Comparison of ENCODE assay signal across 15 cellular contexts in the genomic region with DNA sequence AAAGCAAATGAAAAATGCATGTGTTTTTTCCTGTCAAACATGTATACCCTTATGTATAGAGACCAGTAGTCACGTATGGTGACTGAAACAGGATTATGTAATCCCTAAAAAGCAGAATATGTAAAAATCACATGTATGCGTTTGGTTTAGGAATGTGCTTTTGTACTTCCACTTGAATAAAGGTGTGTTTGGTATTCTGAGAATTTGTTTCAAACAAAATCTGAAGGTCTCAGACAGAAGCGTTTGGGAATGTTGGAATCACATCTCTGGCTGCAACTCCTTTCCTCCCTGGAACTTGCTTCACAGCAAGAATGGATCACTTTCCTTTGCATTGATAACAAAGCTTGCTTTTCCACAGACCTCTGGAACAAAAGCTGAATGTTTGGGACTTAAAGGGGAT. TPM values are rescaled to one million over a fixed set of nuclear protein-coding genes. Genes with fewer than 3 reads are reported as not detected.
DNase-seq lines count a peak whose midpoint lies in the region; ATAC-seq and TF ChIP-seq lines count a peak whose summit lies in the region.
"Had no signal": no experiment of that assay in that cellular context is flagged by ENCODE, and none has a peak within 500 bp of the region (broad histone marks: within the 10 kb centered on the region; RNA-seq: fewer than 3 reads in every experiment).

No MANE protein-coding gene starts in this region.

- no peak overlapping the region for H3K4me2 ChIP-seq in GM23338
- no peak overlapping the region for H3K4me2 ChIP-seq in mesendoderm (ENCODE audit: low read length)
- no peak overlapping the region for H3K4me2 ChIP-seq in mammary epithelial cell (ENCODE audit: insufficient read depth, low read depth, low read length)

- H3K79me1 ChIP-seq in mesendoderm (ENCODE audit: low read length): no peaks in the 10 kb centered on the region

- H3K36me3 ChIP-seq in GM23338 (ENCODE audit: insufficient read depth) (peaks cover 10% of the 10 kb centered on the region; the same call in 1 of the 2 replicates), SK-N-MC (ENCODE audit: insufficient read depth, low read length) (peaks cover 28% of the 10 kb centered on the region), mesendoderm (ENCODE audit: control insufficient read depth, insufficient read depth, low read length) (peaks cover 3% of the 10 kb centered on the region), psoas muscle (ENCODE audit: insufficient read depth in 1 of 2, low read depth in 1 of 2) (peaks cover 0 to 38% of the 10 kb centered on the region in 2 donors), SJCRH30 (peaks cover 23% of the 10 kb centered on the region), mammary epithelial cell (ENCODE audit: insufficient read depth, low read length) (peaks cover 19% of the 10 kb centered on the region)

- H3K4me3 ChIP-seq in GM23338 (no peak overlapping the region), SK-N-MC (no peak overlapping the region), mesendoderm (ENCODE audit: low read length) (no peak overlapping the region), psoas muscle (no peak overlapping the region), SJCRH30 (no peak overlapping the region), mammary epithelial cell (replicated peaks in 1 of 3; ENCODE audit: insufficient read depth in 1 of 3, low read depth in 2 of 3, low read length in 3 of 3) (no peak overlapping the region)

- ATAC-seq in GM23338: no peak
- ATAC-seq in psoas muscle: no peak
- ATAC-seq in GM21423 (IDR thresholded peaks at IDR 0.05; ENCODE audit: unreplicated experiment): no peak
- ATAC-seq: CD8-positive, alpha-beta T cell had no signal

- H3K79me2 ChIP-seq in GM23338 (replicated peaks; ENCODE audit: insufficient read depth): no peaks in the 10 kb centered on the region
- H3K79me2 ChIP-seq in mesendoderm (ENCODE audit: control insufficient read depth, insufficient read depth, low read length): no peaks in the 10 kb centered on the region
- H3K79me2 ChIP-seq in mammary epithelial cell (ENCODE audit: insufficient read depth, low read length): no peaks in the 10 kb centered on the region

- H2BK15ac ChIP-seq in mesendoderm (replicated peaks; ENCODE audit: low read depth): no peak overlapping the region

- no peak overlapping the region for H2BK5ac ChIP-seq in mesendoderm (ENCODE audit: low read length)

- H3F3A ChIP-seq in GM23338 (replicated peaks; ENCODE audit: low read depth): 0 out of 2 replicates have a peak, but pooled peaks cover 14% of the 10 kb centered on the region

- no peaks in the 10 kb centered on the region for H3K9me2 ChIP-seq in GM23338 (ENCODE audit: insufficient read depth)

- H3K27me3 Mint-ChIP-seq in GM23338 (ENCODE audit: insufficient read depth, low read depth, poor library complexity): peaks cover 4% of the 10 kb centered on the region
- H3K27me3 Mint-ChIP-seq: B cell had no signal

- H2BK120ac ChIP-seq in mesendoderm (ENCODE audit: low read depth, low read length): no peak overlapping the region

- H4K20me1 ChIP-seq in GM23338 (replicated peaks; ENCODE audit: insufficient read depth) (no peaks in the 10 kb centered on the region), mammary epithelial cell (ENCODE audit: insufficient read depth, low read length) (no peaks in the 10 kb centered on the region)

- in situ Hi-C loops in mammary epithelial cell (cut with MboI; ENCODE audit: low sequenced_read_pairs in 2 of 2): no loop called here

- no CpG with 5 or more reads among the region's 3 CpGs for WGBS in mesendoderm (ENCODE audit: extremely low coverage, insufficient coverage, low lambda C conversion rate)
- WGBS in psoas muscle, 3 donors: 74 to 83% (median 77%) methylated on average over 3 of the region's 3 CpGs
- WGBS in mammary epithelial cell (ENCODE audit: low coverage, missing lambda C conversion rate): 68% methylated on average over 3 of the region's 3 CpGs

- dilution Hi-C loops in mammary epithelial cell (cut with HindIII; ENCODE audit: low sequenced_read_pairs): loop anchor here (5.0 kb wide), 1 partner anchor 41 kb away; a partner anchor contains a TSS

- intact Hi-C loops in psoas muscle (cut with DNase I) (loop anchor here in 1 of 2 donors (5.0 kb wide), 1 partner anchor 646 kb away; no protein-coding TSS in a partner anchor), mammary epithelial cell (cut with micrococcal nuclease) (no loop called here)

- H3K23ac ChIP-seq in mesendoderm (ENCODE audit: low read length): no peak overlapping the region

- no peak overlapping the region for H4K8ac ChIP-seq in mesendoderm (ENCODE audit: low read depth, low read length)

- 0 out of 2 replicates have a peak overlapping the region, but pooled peaks have one; percentile 49 for H3K27ac Mint-ChIP-seq in GM23338
- H3K27ac Mint-ChIP-seq: B cell had no signal

- H3K4me1 ChIP-seq in GM23338 (ENCODE audit: insufficient read depth) (peaks cover 24% of the 10 kb centered on the region), mesendoderm (ENCODE audit: control insufficient read depth, low read depth, low read length) (peaks cover 3% of the 10 kb centered on the region), psoas muscle (peaks cover 14% of the 10 kb centered on the region), SJCRH30 (no peaks in the 10 kb centered on the region), mammary epithelial cell (ENCODE audit: insufficient read depth, low read length) (peaks cover 7% of the 10 kb centered on the region)

- DNase-seq in GM23338 (ENCODE audit: low spot score): peak; percentile 56
- DNase-seq in SK-N-MC (ENCODE audit: low read depth, low spot score): no peak
- DNase-seq in mesendoderm: peak; percentile 19
- DNase-seq in psoas muscle: no peak
- no peak for DNase-seq in SJCRH30
- no peak for DNase-seq in mammary epithelial cell
- DNase-seq in mesenteric fat pad (ENCODE audit: low spot score): no peak
- DNase-seq: C1 segment of cervical spinal cord; CD8-positive, alpha-beta T cell; COR-L47; DND-41; GDM1 had no signal

- H2AFZ ChIP-seq in GM23338 (no peak overlapping the region), mammary epithelial cell (ENCODE audit: low read depth, low read length) (no peak overlapping the region)

- H3K27ac ChIP-seq in GM23338 (ENCODE audit: low read depth) (peak overlapping the region; percentile 5), SK-N-MC (0 out of 2 replicates have a peak overlapping the region, but pooled peaks have one; percentile 8), mesendoderm (ENCODE audit: low read depth, low read length) (no peak overlapping the region), psoas muscle (peak overlapping the region; percentile 75), SJCRH30 (no peak overlapping the region), mammary epithelial cell (ENCODE audit: insufficient read depth, low read depth, low read length) (no peak overlapping the region)
- H3K27ac ChIP-seq: HL-60 had no signal

- no peaks in the 10 kb centered on the region; the same call in 1 of the 2 replicates for H3K27me3 ChIP-seq in GM23338 (ENCODE audit: insufficient read depth)
- H3K27me3 ChIP-seq in mesendoderm (ENCODE audit: insufficient read depth, low read length, poor library complexity): no peaks in the 10 kb centered on the region
- H3K27me3 ChIP-seq in psoas muscle (ENCODE audit: insufficient read depth in 3 of 3, low read length in 2 of 3): no peaks in the 10 kb centered on the region
- H3K27me3 ChIP-seq in SJCRH30: no peaks in the 10 kb centered on the region
- no peaks in the 10 kb centered on the region for H3K27me3 ChIP-seq in mammary epithelial cell (ENCODE audit: insufficient read depth, low read length)

- peaks cover 27% of the 10 kb centered on the region for H3K36me3 Mint-ChIP-seq in GM23338 (ENCODE audit: low read depth)

- BruUV-seq in mammary epithelial cell (replicated peaks; lab: Mats Ljungman, UMichigan): no TSS peak

- no peak overlapping the region for H3K9ac ChIP-seq in SK-N-MC (ENCODE audit: insufficient read length)
- no peak overlapping the region for H3K9ac ChIP-seq in mesendoderm (ENCODE audit: low read length)
- H3K9ac ChIP-seq in mammary epithelial cell (ENCODE audit: insufficient read depth, low read length): no peak overlapping the region

- H3K56ac ChIP-seq in mesendoderm (ENCODE audit: low read length): no peak overlapping the region

- no peaks in the 10 kb centered on the region for H3K9me3 Mint-ChIP-seq in GM23338
- H3K9me3 Mint-ChIP-seq: CD8-positive, alpha-beta T cell had no signal

- H4K5ac ChIP-seq in mesendoderm (ENCODE audit: low read length): no peak overlapping the region

- H3K18ac ChIP-seq in mesendoderm (ENCODE audit: low read length): no peak overlapping the region

- H2AK5ac ChIP-seq in mesendoderm (ENCODE audit: low read length): no peak overlapping the region

- no peaks in the 10 kb centered on the region for H3K9me3 ChIP-seq in SK-N-MC (ENCODE audit: low read depth, low read length)
- no peaks in the 10 kb centered on the region for H3K9me3 ChIP-seq in psoas muscle
- H3K9me3 ChIP-seq in SJCRH30 (replicated peaks): no peaks in the 10 kb centered on the region
- H3K9me3 ChIP-seq in mammary epithelial cell (replicated peaks; ENCODE audit: insufficient read depth, low read length): no peaks in the 10 kb centered on the region

- no peak for TF ChIP-seq CTCF in GM23338 (conservative IDR thresholded peaks at IDR 0.05; ENCODE audit: low read depth in 2 of 2)
- no peak for TF ChIP-seq CTCF in psoas muscle (IDR thresholded peaks at IDR 0.05)
- no peak for TF ChIP-seq CTCF in mammary epithelial cell (conservative IDR thresholded peaks at IDR 0.05 in 1 of 2, IDR thresholded peaks at IDR 0.05 in 1 of 2; ENCODE audit: extremely low read depth in 1 of 2, insufficient read depth in 1 of 2, low read depth in 1 of 2, low read length in 2 of 2)

- CTCF ChIA-PET in mammary epithelial cell (lab: Charles Lee; ENCODE audit: low non-redundant PET): no interaction called here

- no peak overlapping the region for H3K4me3 Mint-ChIP-seq in GM23338
- H3K4me3 Mint-ChIP-seq: B cell; CD8-positive, alpha-beta T cell had no signal

- peaks cover 21% of the 10 kb centered on the region for H3K4me1 Mint-ChIP-seq in GM23338

- H3K4ac ChIP-seq in mesendoderm (ENCODE audit: low read depth, low read length): no peak overlapping the region

RNA-seq across cellular contexts. Expression of a gene that starts 17.8 kb away (rescaled TPM):
- 55.8 and 61.3 TPM in 2 replicates for total RNA-seq in GM23338 (2014; rRNA removed; shearing (Covaris generic))
- 20.6 and 21.7 TPM in 2 replicates for polyA plus RNA-seq in GM23338 (2016; fragmentation: Nextera tagmentation; extraction: Ambion mirVana)
- polyA plus RNA-seq in mesendoderm (2013, experiment 1 of 2): 34.9 TPM
- 35.4 TPM for polyA plus RNA-seq in mesendoderm (2013, experiment 2 of 2)
- total RNA-seq in psoas muscle: 10 to 100 TPM; 30.9 to 43.8 (median 36.6) TPM
- 10 to 100 TPM; 27.3 to 63.7 (median 46.9) TPM for polyA plus RNA-seq in psoas muscle
- 64.3 and 79.9 TPM in 2 replicates for total RNA-seq in SJCRH30 (2014; rRNA removed; shearing (Covaris generic))
- 10 to 100 TPM; 64.5 to 66.0 TPM for total RNA-seq in mammary epithelial cell
- polyA plus RNA-seq in mammary epithelial cell: 39.6 TPM
- 54.6 TPM for polyA minus RNA-seq in mammary epithelial cell
- total RNA-seq in mesenteric fat pad: 78.2 TPM

RNA-seq across cellular contexts. Expression of a gene that starts 21.8 kb away (rescaled TPM):
- not detected in 2 replicates for total RNA-seq in GM23338 (2014; rRNA removed; shearing (Covaris generic))
- polyA plus RNA-seq in GM23338 (2016; fragmentation: Nextera tagmentation; extraction: Ambion mirVana): 0.45 and 0.50 TPM in 2 replicates
- 0.04 TPM for polyA plus RNA-seq in mesendoderm (2013, experiment 1 of 2)
- polyA plus RNA-seq in mesendoderm (2013, experiment 2 of 2): not detected
- total RNA-seq in psoas muscle: under 1 TPM in 2 of 4 donors, not detected in 2; 0.42 to 0.86 TPM
- under 1 TPM; 0.20 to 0.55 (median 0.34) TPM for polyA plus RNA-seq in psoas muscle
- 0.32 and 0.61 TPM in 2 replicates for total RNA-seq in SJCRH30 (2014; rRNA removed; shearing (Covaris generic))
- total RNA-seq in mammary epithelial cell: not detected
- polyA plus RNA-seq in mammary epithelial cell: not detected
- not detected for polyA minus RNA-seq in mammary epithelial cell
- 0.55 TPM for total RNA-seq in mesenteric fat pad

RNA-seq across cellular contexts. Expression of a gene that starts 24.3 kb away (rescaled TPM):
- total RNA-seq in GM23338 (2014; rRNA removed; shearing (Covaris generic)): 7.9 and 10.2 TPM in 2 replicates
- polyA plus RNA-seq in GM23338 (2016; fragmentation: Nextera tagmentation; extraction: Ambion mirVana) (4.9 and 7.7 TPM in 2 replicates), psoas muscle (10 to 100 TPM in 1 of 3 donors, 1 to 10 TPM in 2; 4.1 to 12.4 (median 4.6) TPM), mammary epithelial cell (4.7 TPM)
- 3.8 TPM for polyA plus RNA-seq in mesendoderm (2013, experiment 1 of 2)
- 3.8 TPM for polyA plus RNA-seq in mesendoderm (2013, experiment 2 of 2)
- total RNA-seq in psoas muscle (1 to 10 TPM; 2.9 to 6.3 (median 4.4) TPM), mammary epithelial cell (1 to 10 TPM; 4.6 to 7.8 TPM), mesenteric fat pad (2.5 TPM)
- total RNA-seq in SJCRH30 (2014; rRNA removed; shearing (Covaris generic)): 13.9 and 15.0 TPM in 2 replicates
- 1.2 TPM for polyA minus RNA-seq in mammary epithelial cell

RNA-seq across cellular contexts. Expression of a gene that starts 40.5 kb away (rescaled TPM):
- 10.0 and 17.5 TPM in 2 replicates for total RNA-seq in GM23338 (2014; rRNA removed; shearing (Covaris generic))
- polyA plus RNA-seq in GM23338 (2016; fragmentation: Nextera tagmentation; extraction: Ambion mirVana) (4.8 and 5.8 TPM in 2 replicates), psoas muscle (1 to 10 TPM; 2.6 to 5.8 (median 2.6) TPM), mammary epithelial cell (8.9 TPM)
- 8.0 TPM for polyA plus RNA-seq in mesendoderm (2013, experiment 1 of 2)
- 8.3 TPM for polyA plus RNA-seq in mesendoderm (2013, experiment 2 of 2)
- total RNA-seq in psoas muscle (10 to 100 TPM in 1 of 4 donors, 1 to 10 TPM in 3; 6.3 to 10.5 (median 7.0) TPM), mammary epithelial cell (10 to 100 TPM; 18.8 to 24.2 TPM), mesenteric fat pad (10.9 TPM)
- 21.2 and 22.0 TPM in 2 replicates for total RNA-seq in SJCRH30 (2014; rRNA removed; shearing (Covaris generic))
- 39.9 TPM for polyA minus RNA-seq in mammary epithelial cell

Comparison
In these comparisons a context has a peak if more than half of its experiments do, and no peak if none do; other contexts are left out.
1. DNase-seq: peak in GM23338 (single experiment) and mesendoderm (single experiment); none in SK-N-MC (single experiment), psoas muscle (0 of 2), SJCRH30 (0 of 2), mammary epithelial cell (single experiment) and mesenteric fat pad (single experiment).
2. H3K27ac ChIP-seq: peak in GM23338 (single experiment), SK-N-MC (single experiment) and psoas muscle (single experiment); none in mesendoderm (single experiment), SJCRH30 (single experiment) and mammary epithelial cell (single experiment).